ENCODE assay signal across 30 cellular contexts in genomic region chr20:46937140-46937523, GRCh38. TPM values are rescaled to one million over a fixed set of nuclear protein-coding genes. Genes with fewer than 3 reads are reported as not detected.
"Had no signal": no experiment of that assay in that cellular context is flagged by ENCODE, and none has a peak within 500 bp of the region (broad histone marks: within the 10 kb centered on the region; RNA-seq: fewer than 3 reads in every experiment).

No MANE protein-coding gene starts in this region.

- H3K4me1 ChIP-seq: neural progenitor cell, psoas muscle, uterus had no signal

- ATAC-seq: heart right ventricle; mucosa of descending colon; naive thymus-derived CD4-positive, alpha-beta T cell; natural killer cell treated with Interleukin-12 subunit alpha and Interleukin-12 subunit beta and Interleukin-15 and Interleukin-18, amount 100 ng/mL, for 72 hours; psoas muscle; stimulated activated memory B cell treated with anti-CD40 and anti-IgM and Interleukin-4, amounts not matched to agents 10 μg/mL and 1 μg/mL and 100 μg/mL, for 72 hours; stimulated activated naive CD8-positive, alpha-beta T cell treated with anti-CD3 and anti-CD28 coated beads, Interleukin-15, Interleukin-2, amounts not matched to agents 100 U/mL and 50 U/mL, for 24 hours had no signal

- H2AFZ ChIP-seq: hepatocyte, neural progenitor cell, parathyroid adenoma had no signal

- H3K36me3 ChIP-seq: heart right ventricle, left ventricle myocardium inferior, neural progenitor cell, neutrophil, stomach, tibial artery, uterus had no signal

- H3K9ac ChIP-seq: neural progenitor cell, parathyroid adenoma had no signal

- H3K27me3 ChIP-seq: hepatocyte, neural progenitor cell, neutrophil, testis had no signal

- H3K27ac Mint-ChIP-seq: naive thymus-derived CD4-positive, alpha-beta T cell; natural killer cell treated with Interleukin-12 subunit alpha and Interleukin-12 subunit beta and Interleukin-15 and Interleukin-18, amount 100 ng/mL, for 72 hours; neural progenitor cell; stimulated activated memory B cell treated with anti-CD40 and anti-IgM and Interleukin-4, amounts not matched to agents 10 μg/mL and 1 μg/mL and 100 μg/mL, for 72 hours had no signal

- H3K4me3 Mint-ChIP-seq: naive thymus-derived CD4-positive, alpha-beta T cell; natural killer cell treated with Interleukin-12 subunit alpha and Interleukin-12 subunit beta and Interleukin-15 and Interleukin-18, amount 100 ng/mL, for 72 hours; neural progenitor cell; stimulated activated memory B cell treated with anti-CD40 and anti-IgM and Interleukin-4, amounts not matched to agents 10 μg/mL and 1 μg/mL and 100 μg/mL, for 72 hours had no signal

- H3K4me3 ChIP-seq: heart right ventricle, hepatocyte, left ventricle myocardium inferior, lung, mucosa of descending colon, neural progenitor cell, psoas muscle, stomach, testis, tibial artery, uterus had no signal

- H3K27ac ChIP-seq: heart right ventricle, left ventricle myocardium inferior, neural progenitor cell, neutrophil, parathyroid adenoma, psoas muscle, stomach, testis, tibial artery, uterus had no signal

- H3K9me3 ChIP-seq: heart right ventricle, left ventricle myocardium inferior, mucosa of descending colon, neutrophil, psoas muscle, stomach, testis, tibial artery, uterus had no signal

- DNase-seq: heart right ventricle; islet precursor cell; left ventricle myocardium inferior; mesendoderm; midbrain; mucosa of descending colon; naive thymus-derived CD4-positive, alpha-beta T cell; occipital lobe; psoas muscle; stimulated activated CD4-positive, alpha-beta T cell treated with anti-CD3 and anti-CD28 coated beads, Interleukin-12 subunit alpha, Interleukin-12 subunit beta, amount 100 ng/mL, for 4 hours; stimulated activated CD4-positive, alpha-beta T cell treated with anti-CD3 and anti-CD28 coated beads, Interleukin-15, amount 100 ng/mL, for 24 hours; stimulated activated CD4-positive, alpha-beta T cell treated with anti-CD3 and anti-CD28 coated beads, Interleukin-2, amount 100 ng/mL, for 24 hours; stimulated activated CD4-positive, alpha-beta T cell treated with anti-CD3 and anti-CD28 coated beads, Interleukin-4, amount 100 ng/mL, for 1 hour; stimulated activated CD8-positive, alpha-beta memory T cell treated with anti-CD3 and anti-CD28 coated beads, Interleukin-4, amount 100 ng/mL, for 48 hours; stimulated activated naive CD8-positive, alpha-beta T cell treated with anti-CD3 and anti-CD28 coated beads, Interleukin-15, Interleukin-2, amounts not matched to agents 100 U/mL and 50 U/mL, for 24 hours; stomach; testis; tibial artery; trophoblast cell; uterus had no signal

- H3K79me2 ChIP-seq: hepatocyte had no signal

- H3K4me1 Mint-ChIP-seq: stimulated activated memory B cell treated with anti-CD40 and anti-IgM and Interleukin-4, amounts not matched to agents 10 μg/mL and 1 μg/mL and 100 μg/mL, for 72 hours had no signal

- H3K9me3 Mint-ChIP-seq: natural killer cell treated with Interleukin-12 subunit alpha and Interleukin-12 subunit beta and Interleukin-15 and Interleukin-18, amount 100 ng/mL, for 72 hours; neural progenitor cell; stimulated activated memory B cell treated with anti-CD40 and anti-IgM and Interleukin-4, amounts not matched to agents 10 μg/mL and 1 μg/mL and 100 μg/mL, for 72 hours had no signal

- H3K4me2 ChIP-seq: neural progenitor cell had no signal

- H3K36me3 Mint-ChIP-seq: naive thymus-derived CD4-positive, alpha-beta T cell; natural killer cell treated with Interleukin-12 subunit alpha and Interleukin-12 subunit beta and Interleukin-15 and Interleukin-18, amount 100 ng/mL, for 72 hours; neural progenitor cell; stimulated activated memory B cell treated with anti-CD40 and anti-IgM and Interleukin-4, amounts not matched to agents 10 μg/mL and 1 μg/mL and 100 μg/mL, for 72 hours had no signal

RNA-seq across cellular contexts. Expression of gene EYA2, which starts 42.5 kb away (rescaled TPM):
- total RNA-seq: kidney epithelial cell, myocyte, osteocyte had no signal
- polyA plus RNA-seq: naive thymus-derived CD4-positive, alpha-beta T cell had no signal
